In genomic region chr15:80494311-80494710, GRCh38 we compare ENCODE assay signal across 1 cellular context.
TF ChIP-seq lines count a peak whose summit lies in the region.

No MANE protein-coding gene starts in this region.

TF ChIP-seq in HepG2, 621 proteins besides CTCF, POLR2A, EP300 and RAD21 (continued from another document):
- TF ChIP-seq, protein P1, sequence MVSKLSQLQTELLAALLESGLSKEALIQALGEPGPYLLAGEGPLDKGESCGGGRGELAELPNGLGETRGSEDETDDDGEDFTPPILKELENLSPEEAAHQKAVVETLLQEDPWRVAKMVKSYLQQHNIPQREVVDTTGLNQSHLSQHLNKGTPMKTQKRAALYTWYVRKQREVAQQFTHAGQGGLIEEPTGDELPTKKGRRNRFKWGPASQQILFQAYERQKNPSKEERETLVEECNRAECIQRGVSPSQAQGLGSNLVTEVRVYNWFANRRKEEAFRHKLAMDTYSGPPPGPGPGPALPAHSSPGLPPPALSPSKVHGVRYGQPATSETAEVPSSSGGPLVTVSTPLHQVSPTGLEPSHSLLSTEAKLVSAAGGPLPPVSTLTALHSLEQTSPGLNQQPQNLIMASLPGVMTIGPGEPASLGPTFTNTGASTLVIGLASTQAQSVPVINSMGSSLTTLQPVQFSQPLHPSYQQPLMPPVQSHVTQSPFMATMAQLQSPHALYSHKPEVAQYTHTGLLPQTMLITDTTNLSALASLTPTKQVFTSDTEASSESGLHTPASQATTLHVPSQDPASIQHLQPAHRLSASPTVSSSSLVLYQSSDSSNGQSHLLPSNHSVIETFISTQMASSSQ (IDR thresholded peaks at IDR 0.05; ENCODE audit: low read depth), result peak; percentile 60
- TF ChIP-seq, protein P1 (CRISPR knock-in tag; IDR thresholded peaks at IDR 0.05; ENCODE audit: borderline replicate concordance), result no peak; the same call in 1 of the 2 replicates
- TF ChIP-seq TRAFD1 (CRISPR knock-in tag; IDR thresholded peaks at IDR 0.05; ENCODE audit: borderline replicate concordance) (no peak), ARHGAP35 (CRISPR knock-in tag; IDR thresholded peaks at IDR 0.05; ENCODE audit: borderline replicate concordance) (no peak), ZNF274 (CRISPR knock-in tag; IDR thresholded peaks at IDR 0.05) (no peak), SAFB2 (CRISPR knock-in tag; IDR thresholded peaks at IDR 0.05; ENCODE audit: borderline replicate concordance, low read depth) (no peak), ZNF850 (CRISPR knock-in tag; conservative IDR thresholded peaks at IDR 0.05) (no peak), ZZZ3 (CRISPR knock-in tag; IDR thresholded peaks at IDR 0.05; ENCODE audit: borderline replicate concordance) (no peak), ZMYM2 (CRISPR knock-in tag; IDR thresholded peaks at IDR 0.05) (no peak), ZNF317 (CRISPR knock-in tag; IDR thresholded peaks at IDR 0.05) (no peak), ARID5B (CRISPR knock-in tag; IDR thresholded peaks at IDR 0.05) (0 out of 2 replicates have a peak, but pooled peaks have one; percentile 15)
- TF ChIP-seq, protein P2, sequence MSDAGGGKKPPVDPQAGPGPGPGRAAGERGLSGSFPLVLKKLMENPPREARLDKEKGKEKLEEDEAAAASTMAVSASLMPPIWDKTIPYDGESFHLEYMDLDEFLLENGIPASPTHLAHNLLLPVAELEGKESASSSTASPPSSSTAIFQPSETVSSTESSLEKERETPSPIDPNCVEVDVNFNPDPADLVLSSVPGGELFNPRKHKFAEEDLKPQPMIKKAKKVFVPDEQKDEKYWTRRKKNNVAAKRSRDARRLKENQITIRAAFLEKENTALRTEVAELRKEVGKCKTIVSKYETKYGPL (CRISPR knock-in tag; IDR thresholded peaks at IDR 0.05), result no peak
TF ChIP-seq in HepG2: peak in this region for 4.
